In the genomic region with DNA sequence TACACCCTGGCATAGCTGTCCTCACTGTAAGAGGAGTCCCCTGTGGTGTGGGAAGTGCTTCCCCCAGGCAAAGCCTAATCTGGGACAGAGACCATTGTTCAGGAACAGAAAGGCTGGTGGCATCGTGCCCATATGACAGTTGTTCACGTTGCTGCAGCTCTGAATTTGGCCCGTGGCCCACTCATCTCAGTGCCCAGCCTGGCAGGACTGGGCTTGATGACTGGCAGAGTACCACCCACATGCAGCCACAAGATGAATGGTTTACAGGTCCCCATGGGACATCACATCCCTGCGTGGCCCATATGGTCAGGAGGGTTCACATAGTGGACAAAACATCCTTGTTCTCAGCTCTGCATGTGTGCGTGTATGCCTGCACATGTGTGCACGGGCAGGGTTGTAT, we compare ENCODE assay signal across 1 cellular context.
TF ChIP-seq lines count a peak whose summit lies in the region.

No MANE protein-coding gene starts in this region.

TF ChIP-seq in SK-N-SH treated with all-trans-retinoic acid at 6 μM for 48 hours, 23 proteins besides CTCF, POLR2A, EP300 and RAD21 (continued from another document):
- TF ChIP-seq, protein P1, sequence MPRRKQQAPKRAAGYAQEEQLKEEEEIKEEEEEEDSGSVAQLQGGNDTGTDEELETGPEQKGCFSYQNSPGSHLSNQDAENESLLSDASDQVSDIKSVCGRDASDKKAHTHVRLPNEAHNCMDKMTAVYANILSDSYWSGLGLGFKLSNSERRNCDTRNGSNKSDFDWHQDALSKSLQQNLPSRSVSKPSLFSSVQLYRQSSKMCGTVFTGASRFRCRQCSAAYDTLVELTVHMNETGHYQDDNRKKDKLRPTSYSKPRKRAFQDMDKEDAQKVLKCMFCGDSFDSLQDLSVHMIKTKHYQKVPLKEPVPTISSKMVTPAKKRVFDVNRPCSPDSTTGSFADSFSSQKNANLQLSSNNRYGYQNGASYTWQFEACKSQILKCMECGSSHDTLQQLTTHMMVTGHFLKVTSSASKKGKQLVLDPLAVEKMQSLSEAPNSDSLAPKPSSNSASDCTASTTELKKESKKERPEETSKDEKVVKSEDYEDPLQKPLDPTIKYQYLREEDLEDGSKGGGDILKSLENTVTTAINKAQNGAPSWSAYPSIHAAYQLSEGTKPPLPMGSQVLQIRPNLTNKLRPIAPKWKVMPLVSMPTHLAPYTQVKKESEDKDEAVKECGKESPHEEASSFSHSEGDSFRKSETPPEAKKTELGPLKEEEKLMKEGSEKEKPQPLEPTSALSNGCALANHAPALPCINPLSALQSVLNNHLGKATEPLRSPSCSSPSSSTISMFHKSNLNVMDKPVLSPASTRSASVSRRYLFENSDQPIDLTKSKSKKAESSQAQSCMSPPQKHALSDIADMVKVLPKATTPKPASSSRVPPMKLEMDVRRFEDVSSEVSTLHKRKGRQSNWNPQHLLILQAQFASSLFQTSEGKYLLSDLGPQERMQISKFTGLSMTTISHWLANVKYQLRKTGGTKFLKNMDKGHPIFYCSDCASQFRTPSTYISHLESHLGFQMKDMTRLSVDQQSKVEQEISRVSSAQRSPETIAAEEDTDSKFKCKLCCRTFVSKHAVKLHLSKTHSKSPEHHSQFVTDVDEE (CRISPR knock-in tag; IDR thresholded peaks at IDR 0.05), result no peak
- TF ChIP-seq, protein P2, sequence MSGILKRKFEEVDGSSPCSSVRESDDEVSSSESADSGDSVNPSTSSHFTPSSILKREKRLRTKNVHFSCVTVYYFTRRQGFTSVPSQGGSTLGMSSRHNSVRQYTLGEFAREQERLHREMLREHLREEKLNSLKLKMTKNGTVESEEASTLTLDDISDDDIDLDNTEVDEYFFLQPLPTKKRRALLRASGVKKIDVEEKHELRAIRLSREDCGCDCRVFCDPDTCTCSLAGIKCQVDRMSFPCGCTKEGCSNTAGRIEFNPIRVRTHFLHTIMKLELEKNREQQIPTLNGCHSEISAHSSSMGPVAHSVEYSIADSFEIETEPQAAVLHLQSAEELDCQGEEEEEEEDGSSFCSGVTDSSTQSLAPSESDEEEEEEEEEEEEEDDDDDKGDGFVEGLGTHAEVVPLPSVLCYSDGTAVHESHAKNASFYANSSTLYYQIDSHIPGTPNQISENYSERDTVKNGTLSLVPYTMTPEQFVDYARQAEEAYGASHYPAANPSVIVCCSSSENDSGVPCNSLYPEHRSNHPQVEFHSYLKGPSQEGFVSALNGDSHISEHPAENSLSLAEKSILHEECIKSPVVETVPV (CRISPR knock-in tag; IDR thresholded peaks at IDR 0.05), result no peak
- TF ChIP-seq ISL1 (CRISPR knock-in tag; IDR thresholded peaks at IDR 0.05), result no peak
- TF ChIP-seq ARNTL (CRISPR knock-in tag; IDR thresholded peaks at IDR 0.05; ENCODE audit: borderline replicate concordance, low read depth), result no peak
- TF ChIP-seq SNAI2 (CRISPR knock-in tag; IDR thresholded peaks at IDR 0.05), result no peak
- TF ChIP-seq GLIS3 (CRISPR knock-in tag; IDR thresholded peaks at IDR 0.05), result no peak
- TF ChIP-seq BACH2 (CRISPR knock-in tag; IDR thresholded peaks at IDR 0.05; ENCODE audit: borderline replicate concordance), result no peak
- no peak for TF ChIP-seq CSDC2 (CRISPR knock-in tag; IDR thresholded peaks at IDR 0.05)
- no peak for TF ChIP-seq ESRRG (CRISPR knock-in tag; IDR thresholded peaks at IDR 0.05)
- TF ChIP-seq RARB (CRISPR knock-in tag; IDR thresholded peaks at IDR 0.05), result no peak
- no peak for TF ChIP-seq ZC3H10 (CRISPR knock-in tag; IDR thresholded peaks at IDR 0.05)
- no peak for TF ChIP-seq TCF4 (CRISPR knock-in tag; IDR thresholded peaks at IDR 0.05; ENCODE audit: borderline replicate concordance)
- TF ChIP-seq ZFP3 (CRISPR knock-in tag; IDR thresholded peaks at IDR 0.05), result no peak
TF ChIP-seq in SK-N-SH treated with all-trans-retinoic acid at 6 μM for 48 hours: peak in this region for 0.
